ENCODE assay signal across 8 cellular contexts in genomic region chr9:99259231-99259918, GRCh38. TPM values are rescaled to one million over a fixed set of nuclear protein-coding genes. Genes with fewer than 3 reads are reported as not detected.
DNase-seq lines count a peak whose midpoint lies in the region; ATAC-seq and TF ChIP-seq lines count a peak whose summit lies in the region.

No MANE protein-coding gene starts in this region.

- peak overlapping the region; percentile 66 for H3K4me3 Mint-ChIP-seq in dendritic cell treated with granulocyte-macrophage colony-stimulating factor and Interleukin-4, amounts not matched to agents 40 ng/mL and 50 ng/mL, for 4 days
- peak overlapping the region; percentile 42 for H3K4me3 Mint-ChIP-seq in stimulated activated effector memory CD8-positive, alpha-beta T cell treated with anti-CD3 and anti-CD28 coated beads, Interleukin-12 subunit alpha, Interleukin-12 subunit beta, amount 100 ng/mL, for 72 hours

- 13% methylated on average over 9 of the region's 27 CpGs for WGBS in right lobe of liver (ENCODE audit: insufficient coverage, low coverage, low lambda C conversion rate, missing lambda C conversion rate)

- peaks cover 21% of the 10 kb centered on the region for H3K4me1 Mint-ChIP-seq in dendritic cell treated with granulocyte-macrophage colony-stimulating factor and Interleukin-4, amounts not matched to agents 40 ng/mL and 50 ng/mL, for 4 days (ENCODE audit: low read depth)
- peaks cover 30% of the 10 kb centered on the region for H3K4me1 Mint-ChIP-seq in stimulated activated effector memory CD8-positive, alpha-beta T cell treated with anti-CD3 and anti-CD28 coated beads, Interleukin-12 subunit alpha, Interleukin-12 subunit beta, amount 100 ng/mL, for 72 hours

- H3K27me3 Mint-ChIP-seq in dendritic cell treated with granulocyte-macrophage colony-stimulating factor and Interleukin-4, amounts not matched to agents 40 ng/mL and 50 ng/mL, for 4 days = no peaks in the 10 kb centered on the region

- H3K4me1 ChIP-seq in right lobe of liver = peaks cover 0 to 6% (median 5%) of the 10 kb centered on the region in 4 donors

- TF ChIP-seq CTCF in VCaP (conservative IDR thresholded peaks at IDR 0.05) (no peak), right lobe of liver (IDR thresholded peaks at IDR 0.05) (no peak)

- H3K27ac ChIP-seq in VCaP (peak overlapping the region; percentile 64), right lobe of liver (peak overlapping the region; percentile 84 to 88 (median 86))

- peak; percentile 73 for DNase-seq in AG20443 (ENCODE audit: low spot score)
- DNase-seq in right lobe of liver = peak; percentile 93 to 98 (median 97)
- DNase-seq in stimulated activated effector memory CD8-positive, alpha-beta T cell treated with anti-CD3 and anti-CD28 coated beads, Interleukin-12 subunit alpha, Interleukin-12 subunit beta, amount 100 ng/mL, for 72 hours (ENCODE audit: low spot score in 2 of 2) = peak in 1 of 2 donors; percentile 60
- DNase-seq in GOT3 (lab: John Stamatoyannopoulos, UW) = no peak

- peak overlapping the region; percentile 68 for H3K27ac Mint-ChIP-seq in dendritic cell treated with granulocyte-macrophage colony-stimulating factor and Interleukin-4, amounts not matched to agents 40 ng/mL and 50 ng/mL, for 4 days
- no peak overlapping the region for H3K27ac Mint-ChIP-seq in stimulated activated effector memory CD8-positive, alpha-beta T cell treated with anti-CD3 and anti-CD28 coated beads, Interleukin-12 subunit alpha, Interleukin-12 subunit beta, amount 100 ng/mL, for 72 hours

- H3K36me3 Mint-ChIP-seq in dendritic cell treated with granulocyte-macrophage colony-stimulating factor and Interleukin-4, amounts not matched to agents 40 ng/mL and 50 ng/mL, for 4 days (ENCODE audit: low read depth) = no peaks in the 10 kb centered on the region
- peaks cover 3% of the 10 kb centered on the region for H3K36me3 Mint-ChIP-seq in stimulated activated effector memory CD8-positive, alpha-beta T cell treated with anti-CD3 and anti-CD28 coated beads, Interleukin-12 subunit alpha, Interleukin-12 subunit beta, amount 100 ng/mL, for 72 hours

- peak; percentile 81 for TF ChIP-seq POLR2A in right lobe of liver (IDR thresholded peaks at IDR 0.05)

- peak; percentile 56 for ATAC-seq in HG02610 (IDR thresholded peaks at IDR 0.05; ENCODE audit: unreplicated experiment)
- ATAC-seq in right lobe of liver = peak; percentile 96 to 99 (median 96)
- peak; percentile 81 for ATAC-seq in stimulated activated effector memory CD8-positive, alpha-beta T cell treated with anti-CD3 and anti-CD28 coated beads, Interleukin-12 subunit alpha, Interleukin-12 subunit beta, amount 100 ng/mL, for 72 hours
- ATAC-seq in GM19467 (IDR thresholded peaks at IDR 0.05; ENCODE audit: unreplicated experiment) = no peak

- H3K9me3 ChIP-seq in right lobe of liver = no peaks in the 10 kb centered on the region

- intact Hi-C loops in dendritic cell treated with granulocyte-macrophage colony-stimulating factor and Interleukin-4, amounts not matched to agents 40 ng/mL and 50 ng/mL, for 4 days (cut with micrococcal nuclease) = no loop called here
- intact Hi-C loops in right lobe of liver (cut with DNase I) = no loop called here

- H3K9me3 Mint-ChIP-seq in dendritic cell treated with granulocyte-macrophage colony-stimulating factor and Interleukin-4, amounts not matched to agents 40 ng/mL and 50 ng/mL, for 4 days = no peaks in the 10 kb centered on the region
- H3K9me3 Mint-ChIP-seq in stimulated activated effector memory CD8-positive, alpha-beta T cell treated with anti-CD3 and anti-CD28 coated beads, Interleukin-12 subunit alpha, Interleukin-12 subunit beta, amount 100 ng/mL, for 72 hours = no peaks in the 10 kb centered on the region

- no peaks in the 10 kb centered on the region for H3K36me3 ChIP-seq in right lobe of liver

- peak overlapping the region; percentile 40 to 55 (median 50) for H3K4me3 ChIP-seq in right lobe of liver

- H3K27me3 ChIP-seq in right lobe of liver = no peaks in the 10 kb centered on the region

RNA-seq across cellular contexts. Expression of gene SEC61B, which starts 37.3 kb away (rescaled TPM):
- 100 to 1,000 TPM in 5 of 6 experiments, 10 to 100 TPM in 1; 85.1 to 158 (median 131) TPM for total RNA-seq in right lobe of liver

RNA-seq across cellular contexts. Expression of gene ALG2, which starts 37.6 kb away (rescaled TPM):
- total RNA-seq in right lobe of liver = 10 to 100 TPM; 26.2 to 32.6 (median 27.7) TPM
